ENCODE assay signal across 1 cellular context in the genomic region with DNA sequence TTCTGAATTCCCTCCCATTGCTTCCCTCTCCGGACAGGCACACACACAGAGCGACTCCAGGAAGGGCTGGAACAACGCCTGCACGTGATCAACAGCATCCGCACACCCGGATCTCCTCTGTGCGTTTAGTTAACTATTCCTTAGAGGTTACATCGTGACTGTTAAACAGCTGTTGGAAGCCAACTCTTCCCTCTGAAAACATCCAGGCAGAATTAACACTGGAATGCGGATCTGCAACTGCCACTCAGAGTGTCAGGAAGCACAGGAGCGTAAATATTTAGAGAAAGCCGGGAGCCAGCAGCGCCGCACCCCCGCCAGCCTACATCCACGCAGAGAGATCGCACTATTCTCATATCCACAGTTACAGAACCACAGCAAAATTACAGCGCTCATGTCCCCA.
TF ChIP-seq lines count a peak whose summit lies in the region.

No MANE protein-coding gene starts in this region.

TF ChIP-seq in H1, 55 proteins besides CTCF, POLR2A, EP300 and RAD21:
- TF ChIP-seq RNF2 (IDR thresholded peaks at IDR 0.05; ENCODE audit: borderline replicate concordance, low read depth, low read length, missing control alignments, poor library complexity, severe bottlenecking) (no peak), TEAD4 (IDR thresholded peaks at IDR 0.05; ENCODE audit: low read depth, low read length) (peak; percentile 51; the same call in 1 of the 2 replicates), SIRT6 (IDR thresholded peaks at IDR 0.05; ENCODE audit: low read length) (no peak)
